In the genomic region with DNA sequence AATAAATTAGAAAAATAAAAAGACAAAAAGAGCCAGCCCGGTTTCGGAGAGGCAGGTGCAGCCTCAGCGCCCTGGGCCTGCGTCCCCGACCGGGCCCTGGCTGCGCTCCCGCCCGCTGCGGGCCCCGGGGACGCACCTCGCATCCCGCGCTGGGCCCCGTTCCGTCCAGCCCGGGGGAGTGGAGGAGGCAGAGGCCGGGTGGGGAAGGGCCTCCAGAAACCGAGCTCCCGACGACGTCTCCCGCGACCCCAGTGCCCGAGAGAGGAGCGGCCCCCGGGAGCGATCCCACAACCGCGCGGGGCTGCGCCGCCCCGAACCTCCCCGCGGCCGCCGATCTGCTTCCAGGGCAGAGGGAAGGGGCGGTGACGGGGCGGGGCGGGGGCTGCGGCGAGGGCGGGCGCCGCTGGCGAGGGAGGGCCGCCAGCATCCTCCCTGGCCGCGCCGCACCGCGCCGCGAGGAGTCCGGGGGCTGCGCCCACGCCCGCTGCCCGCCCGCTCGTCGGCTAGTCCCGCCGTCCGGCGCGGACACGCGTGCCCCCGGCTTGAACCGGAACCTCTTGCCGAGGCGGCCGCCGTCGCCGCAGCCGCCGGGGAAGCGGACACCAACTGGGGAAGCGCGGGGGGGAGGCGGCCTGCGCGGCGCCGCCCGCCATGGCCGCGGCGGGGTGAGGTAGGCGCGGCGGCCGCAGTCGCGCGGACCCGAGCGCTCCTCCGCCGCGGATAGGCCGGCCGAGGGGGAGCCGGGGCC, we compare ENCODE assay signal across 8 cellular contexts. TPM values are rescaled to one million over a fixed set of nuclear protein-coding genes. Genes with fewer than 3 reads are reported as not detected.
DNase-seq lines count a peak whose midpoint lies in the region; ATAC-seq and TF ChIP-seq lines count a peak whose summit lies in the region.

CCNY (plus strand) TSS at position 426 of the 748 bp plus-strand sequence. CDS start 545 bp downstream, outside the sequence.

- H3K4me1 ChIP-seq in OCI-LY1 (ENCODE audit: insufficient read depth, low read length, severe bottlenecking) (peaks cover 29% of the 10 kb centered on the region), esophagus (ENCODE audit: control insufficient read depth in 2 of 2, insufficient read depth in 2 of 2, low read length in 1 of 2) (no peaks in the 10 kb centered on the region), muscle layer of duodenum (ENCODE audit: control insufficient read depth in 1 of 2, insufficient read depth in 2 of 2, low read length in 2 of 2) (peaks cover 4 to 36% of the 10 kb centered on the region in 2 donors)

- peak within 1 kb of the TSS; percentile 99 for H3K4me2 ChIP-seq in OCI-LY1 (ENCODE audit: low read length)

- H4K20me1 ChIP-seq in OCI-LY1 (ENCODE audit: insufficient read depth, low read length) = peaks cover 9% of the 10 kb centered on the region; the same call in 1 of the 2 replicates

- H3K79me2 ChIP-seq in OCI-LY1 (ENCODE audit: insufficient read depth, low read length) = peaks cover 7% of the 10 kb centered on the region; the same call in 1 of the 2 replicates

- H3K4me3 ChIP-seq in OCI-LY1 (ENCODE audit: low read depth, low read length, poor library complexity, severe bottlenecking) = peak within 1 kb of the TSS; percentile 100
- peak within 1 kb of the TSS; percentile 80 to 99 for H3K4me3 ChIP-seq in esophagus (ENCODE audit: low read depth in 1 of 2, low read length in 2 of 2)
- peak within 1 kb of the TSS; percentile 69 to 93 for H3K4me3 ChIP-seq in muscle layer of duodenum (ENCODE audit: low read depth in 1 of 2, low read length in 2 of 2)

- peak within 1 kb of the TSS; percentile 98 for H3K9ac ChIP-seq in OCI-LY1 (ENCODE audit: low read length)

- H3K27me3 ChIP-seq in OCI-LY1 (ENCODE audit: insufficient read depth, low read length) (no peaks in the 10 kb centered on the region), esophagus (ENCODE audit: control insufficient read depth in 1 of 2, insufficient read depth in 2 of 2, low read length in 2 of 2) (no peaks in the 10 kb centered on the region), muscle layer of duodenum (ENCODE audit: low read depth, low read length) (no peaks in the 10 kb centered on the region)

- no peaks in the 10 kb centered on the region for H3K9me2 ChIP-seq in OCI-LY1 (ENCODE audit: low read depth, low read length)

- H3F3A ChIP-seq in OCI-LY1 (ENCODE audit: insufficient read depth, low read length) = no peaks in the 10 kb centered on the region

- no peaks in the 10 kb centered on the region for H3K9me3 ChIP-seq in OCI-LY1 (ENCODE audit: low read length)
- no peaks in the 10 kb centered on the region for H3K9me3 ChIP-seq in esophagus (ENCODE audit: control insufficient read depth in 2 of 2, insufficient read depth in 1 of 2, low read depth in 1 of 2, low read length in 1 of 2)
- no peaks in the 10 kb centered on the region for H3K9me3 ChIP-seq in muscle layer of duodenum (ENCODE audit: control insufficient read depth in 1 of 2, low read length in 2 of 2)

- peak; percentile 32 to 57 for DNase-seq in AML-193 (lab: John Stamatoyannopoulos, UW)
- peak; percentile 83 for DNase-seq in activated T-cell treated with anti-CD3 and anti-CD28 coated beads, Interleukin-2, amount 50 U/mL, for 1 hour
- peak; percentile 55 for DNase-seq in stimulated activated CD8-positive, alpha-beta memory T cell treated with anti-CD3 and anti-CD28 coated beads, Interleukin-7, amount 100 ng/mL, for 24 hours (ENCODE audit: low read depth)

- no peak within 1 kb of the TSS for H3K27ac ChIP-seq in OCI-LY1 (ENCODE audit: low read depth, low read length, poor library complexity, severe bottlenecking)
- H3K27ac ChIP-seq in esophagus (ENCODE audit: low read depth in 2 of 2, low read length in 1 of 2) = peak within 1 kb of the TSS; percentile 81 to 84
- peak within 1 kb of the TSS; percentile 41 for H3K27ac ChIP-seq in muscle layer of duodenum (ENCODE audit: low read length)

- H3K36me3 ChIP-seq in OCI-LY1 (ENCODE audit: insufficient read depth, low read length) (0 out of 2 replicates have a peak, but pooled peaks cover 10% of the 10 kb centered on the region), esophagus (ENCODE audit: control insufficient read depth in 2 of 2, insufficient read depth in 2 of 2, low read length in 1 of 2) (no peaks in the 10 kb centered on the region), muscle layer of duodenum (ENCODE audit: control insufficient read depth in 1 of 2, insufficient read depth in 2 of 2, low read length in 2 of 2) (no peaks in the 10 kb centered on the region)

- H2AFZ ChIP-seq in OCI-LY1 (ENCODE audit: low read length) = peak within 1 kb of the TSS; percentile 92; the same call in 1 of the 2 replicates

- no peak for TF ChIP-seq CTCF in OCI-LY1 (IDR thresholded peaks at IDR 0.05; ENCODE audit: low read length)

- ATAC-seq in GM19043 (IDR thresholded peaks at IDR 0.05; ENCODE audit: low read depth, unreplicated experiment) (peak; percentile 49), HG03280 (IDR thresholded peaks at IDR 0.05; ENCODE audit: unreplicated experiment) (peak; percentile 64)

- WGBS in esophagus, 2 donors = 0 to 1% methylated on average over 65 to 109 of the region's 109 CpGs

RNA-seq across cellular contexts. Expression of gene CCNY, which starts in this region (rescaled TPM):
- 10 to 100 TPM; 15.1 TPM for polyA plus RNA-seq in esophagus
